Comparison of ENCODE assay signal across 8 cellular contexts in genomic region chr12:116406529-116406928, GRCh38.
DNase-seq lines count a peak whose midpoint lies in the region; ATAC-seq and TF ChIP-seq lines count a peak whose summit lies in the region.

No MANE protein-coding gene starts in this region.

- TF ChIP-seq CTCF in DND-41 (IDR thresholded peaks at IDR 0.05; ENCODE audit: borderline replicate concordance, extremely low read depth, low read length, poor library complexity, severe bottlenecking) (no peak), esophagus muscularis mucosa (IDR thresholded peaks at IDR 0.05) (peak in 2 of 3 experiments; percentile 6 to 9), osteoblast (IDR thresholded peaks at IDR 0.05; ENCODE audit: extremely low read depth, low read depth, low read length) (peak; percentile 9)

- intact Hi-C loops in esophagus muscularis mucosa (cut with DNase I): no loop called here

- H4K20me1 ChIP-seq in DND-41 (ENCODE audit: insufficient read depth, low read length) (no peaks in the 10 kb centered on the region), osteoblast (ENCODE audit: insufficient read depth, low read length) (no peaks in the 10 kb centered on the region)

- no peaks in the 10 kb centered on the region for H3K36me3 ChIP-seq in DND-41 (ENCODE audit: insufficient read depth, low read length)
- no peaks in the 10 kb centered on the region for H3K36me3 ChIP-seq in esophagus muscularis mucosa
- no peaks in the 10 kb centered on the region for H3K36me3 ChIP-seq in osteoblast (ENCODE audit: insufficient read depth, low read length)

- no peaks in the 10 kb centered on the region for H3K9me3 ChIP-seq in DND-41 (ENCODE audit: insufficient read depth, low read length, severe bottlenecking)
- no peaks in the 10 kb centered on the region for H3K9me3 ChIP-seq in esophagus muscularis mucosa
- no peaks in the 10 kb centered on the region for H3K9me3 ChIP-seq in osteoblast (ENCODE audit: low read depth, low read length)

- no peak for TF ChIP-seq EP300 in esophagus muscularis mucosa (IDR thresholded peaks at IDR 0.05)

- no peaks in the 10 kb centered on the region for H3K27me3 ChIP-seq in DND-41 (ENCODE audit: insufficient read depth, low read length, poor library complexity)
- H3K27me3 ChIP-seq in esophagus muscularis mucosa: no peaks in the 10 kb centered on the region
- H3K27me3 ChIP-seq in osteoblast (ENCODE audit: insufficient read depth, low read length): no peaks in the 10 kb centered on the region

- H3K4me1 ChIP-seq in DND-41 (ENCODE audit: insufficient read depth, low read length) (no peaks in the 10 kb centered on the region), esophagus muscularis mucosa (peaks cover 6 to 39% (median 26%) of the 10 kb centered on the region in 4 donors), osteoblast (ENCODE audit: insufficient read depth, low read length) (peaks cover 24% of the 10 kb centered on the region)

- no peak overlapping the region for H3K4me3 ChIP-seq in DND-41 (ENCODE audit: low read depth in 1 of 2, low read length in 2 of 2)
- no peak overlapping the region for H3K4me3 ChIP-seq in esophagus muscularis mucosa
- H3K4me3 ChIP-seq in osteoblast (ENCODE audit: insufficient read depth, low read length): no peak overlapping the region

- WGBS in esophagus muscularis mucosa: 56% methylated on average over 3 of the region's 3 CpGs

- H3K9ac ChIP-seq in DND-41 (ENCODE audit: low read depth, low read length): no peak overlapping the region

- DNase-seq in DND-41 (peak; percentile 21), NCI-H2171 (lab: John Stamatoyannopoulos, UW) (peak; percentile 81), esophagus muscularis mucosa (ENCODE audit: extremely low spot score) (peak; percentile 95), osteoblast (ENCODE audit: insufficient read length, low spot score, missing footprints) (peak; percentile 88)

- H3K27ac ChIP-seq in DND-41 (ENCODE audit: low read length) (no peak overlapping the region), esophagus muscularis mucosa (replicated peaks in 1 of 4) (no peak overlapping the region), osteoblast (ENCODE audit: low read depth, low read length) (no peak overlapping the region)

- peak; percentile 45; the same call in 1 of the 3 replicates for ATAC-seq in DND-41 (ENCODE audit: insufficient read depth, low read depth)
- ATAC-seq in HG03457 (IDR thresholded peaks at IDR 0.05; ENCODE audit: unreplicated experiment): no peak
- no peak for ATAC-seq in GM18519 (IDR thresholded peaks at IDR 0.05; ENCODE audit: low FRiP score, unreplicated experiment)
- ATAC-seq in HG03469 (IDR thresholded peaks at IDR 0.05; ENCODE audit: unreplicated experiment): no peak
- no peak for ATAC-seq in HG03108 (IDR thresholded peaks at IDR 0.05; ENCODE audit: unreplicated experiment)

- H2AFZ ChIP-seq in DND-41 (ENCODE audit: low read depth, low read length) (no peak overlapping the region), osteoblast (ENCODE audit: low read length) (no peak overlapping the region)

- no peaks in the 10 kb centered on the region for H3K79me2 ChIP-seq in DND-41 (ENCODE audit: insufficient read depth, low read length)
- no peaks in the 10 kb centered on the region for H3K79me2 ChIP-seq in osteoblast (ENCODE audit: insufficient read depth, low read length)

- no peak for TF ChIP-seq POLR2A in esophagus muscularis mucosa (IDR thresholded peaks at IDR 0.05; ENCODE audit: low read depth)

- H3K4me2 ChIP-seq in DND-41 (ENCODE audit: insufficient read depth, low read length) (no peak overlapping the region), osteoblast (ENCODE audit: insufficient read depth, low read length) (peak overlapping the region; percentile 13)

Comparison
In these comparisons a context has a peak if more than half of its experiments do, and no peak if none do; other contexts are left out.
1. DNase-seq: peak in every context shown above with its lines; median percentile 95 in esophagus muscularis mucosa; 88 in osteoblast; 81 in NCI-H2171; 21 in DND-41.